In the genomic region with DNA sequence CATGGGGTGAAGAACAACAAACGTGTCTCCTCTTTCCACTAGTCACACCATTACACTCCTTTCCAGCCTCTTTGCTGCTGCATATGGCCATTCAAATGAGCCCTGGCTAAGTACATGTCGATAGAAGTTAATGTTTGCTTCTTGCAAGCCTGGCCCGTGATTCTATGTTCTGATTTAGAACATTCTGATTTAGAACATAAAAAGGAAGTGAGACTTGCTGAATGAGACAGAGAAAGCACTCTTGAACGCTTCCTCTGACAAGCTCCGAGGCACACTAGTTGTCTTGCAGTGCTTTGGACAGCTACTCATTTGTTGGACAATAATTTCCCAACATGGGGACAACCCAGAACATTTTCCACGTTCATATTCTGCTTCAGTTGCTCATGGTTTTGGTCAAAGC, we compare ENCODE assay signal across 7 cellular contexts.
ATAC-seq lines count a peak whose summit lies in the region.

No MANE protein-coding gene starts in this region.

- ATAC-seq in GM18511 (IDR thresholded peaks at IDR 0.05; ENCODE audit: unreplicated experiment) (peak; percentile 83), GM18907 (IDR thresholded peaks at IDR 0.05; ENCODE audit: unreplicated experiment) (peak; percentile 82), GM19463 (IDR thresholded peaks at IDR 0.05; ENCODE audit: unreplicated experiment) (peak; percentile 69), GM21528 (IDR thresholded peaks at IDR 0.05; ENCODE audit: low FRiP score, unreplicated experiment) (peak; percentile 81), HG02759 (IDR thresholded peaks at IDR 0.05; ENCODE audit: unreplicated experiment) (peak; percentile 77), HG03066 (IDR thresholded peaks at IDR 0.05; ENCODE audit: low read depth, unreplicated experiment) (peak; percentile 70), HG03442 (IDR thresholded peaks at IDR 0.05; ENCODE audit: unreplicated experiment) (peak; percentile 77)

Comparison
In these comparisons a context has a peak if more than half of its experiments do, and no peak if none do; other contexts are left out.
1. Peak in every context shown above with its lines: ATAC-seq.